In the genomic region with DNA sequence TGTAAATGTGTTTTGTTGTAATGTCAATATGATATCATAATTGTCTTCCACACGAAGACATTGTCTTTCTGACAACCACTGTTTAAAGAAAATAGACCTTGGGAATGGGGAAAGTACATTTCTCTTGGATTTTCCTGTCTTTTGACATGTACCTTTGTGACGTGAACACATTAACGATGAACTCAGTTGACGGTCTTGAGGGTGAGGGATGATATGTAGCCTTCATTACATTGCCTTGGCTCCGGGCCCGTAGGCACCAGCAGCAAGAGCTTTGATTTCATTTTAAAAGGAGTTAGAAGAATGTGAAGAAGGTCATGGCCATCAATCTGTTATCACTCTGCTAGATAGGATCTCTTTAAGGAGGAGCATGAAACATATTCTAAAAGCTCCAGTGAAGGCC, we compare ENCODE assay signal across 29 cellular contexts.
DNase-seq lines count a peak whose midpoint lies in the region; ATAC-seq, FAIRE-seq and TF ChIP-seq lines count a peak whose summit lies in the region.
"Had no signal": no experiment of that assay in that cellular context is flagged by ENCODE, and none has a peak within 500 bp of the region (broad histone marks: within the 10 kb centered on the region; RNA-seq: fewer than 3 reads in every experiment).

No MANE protein-coding gene starts in this region.

- no peak overlapping the region for H3K9ac ChIP-seq in K562 (ENCODE audit: insufficient read depth in 1 of 2, low read depth in 2 of 2, low read length in 2 of 2)
- no peak overlapping the region for H3K9ac ChIP-seq in smooth muscle cell (ENCODE audit: low read depth)
- H3K9ac ChIP-seq: BLaER1 had no signal

- TF ChIP-seq RAD21 in K562 (CRISPR knock-in tag; conservative IDR thresholded peaks at IDR 0.05 in 1 of 2, IDR thresholded peaks at IDR 0.05 in 1 of 2) = no peak

- H3K9me1 ChIP-seq in K562 (ENCODE audit: control insufficient read depth, insufficient read depth, low read length) = no peaks in the 10 kb centered on the region

- DNase-seq in cardiac muscle cell (ENCODE audit: low read depth in 1 of 2, low spot score in 1 of 2) = no peak
- DNase-seq in cardiac septum (ENCODE audit: low spot score) = no peak
- DNase-seq in K562 (ENCODE audit: extremely low read depth in 1 of 4, low spot score in 3 of 4) = no peak
- DNase-seq in nephron progenitor cell = no peak
- no peak for DNase-seq in smooth muscle cell (lab: John Stamatoyannopoulos, UW; ENCODE audit: unreplicated experiment)
- no peak for DNase-seq in aorta
- DNase-seq in stimulated activated naive CD8-positive, alpha-beta T cell treated with anti-CD3 and anti-CD28 coated beads, Interleukin-15, amount 100 ng/mL, for 72 hours = no peak
- DNase-seq in epidermal melanocyte (ENCODE audit: insufficient read length, low spot score) = no peak
- DNase-seq: CD4-positive, CD25-positive, alpha-beta regulatory T cell; DMS153; DND-41; HCEC 1CT; KBM-7; MV-4-11; NCI-H1105; NCI-H146; NCI-H1930; NCI-H2107; NCI-H226; NCI-H510A treated with DMSO at 0.1 percent for 48 hours; NCI-H748 treated with DMSO at 0.1 percent for 48 hours; NK-92 treated with Interleukin-12 subunit alpha and Interleukin-12 subunit beta, amount 100 ng/mL, for 24 hours; PC-3; SJCRH30 had no signal

- H3K9me3 Mint-ChIP-seq in nephron progenitor cell = no peaks in the 10 kb centered on the region
- H3K9me3 Mint-ChIP-seq in stimulated activated naive CD8-positive, alpha-beta T cell treated with anti-CD3 and anti-CD28 coated beads, Interleukin-15, amount 100 ng/mL, for 72 hours = no peaks in the 10 kb centered on the region

- no peak for TF ChIP-seq EP300 in K562 (IDR thresholded peaks at IDR 0.05; ENCODE audit: low read length)

- H4K20me1 ChIP-seq in K562 (replicated peaks; ENCODE audit: control insufficient read depth, insufficient read depth, low read length) (no peaks in the 10 kb centered on the region), smooth muscle cell (ENCODE audit: low read depth) (no peaks in the 10 kb centered on the region)
- H4K20me1 ChIP-seq: BLaER1 had no signal

- WGBS in K562 (ENCODE audit: insufficient coverage, low coverage, missing lambda C conversion rate) = 2% methylated on average over 6 of the region's 6 CpGs
- 64% methylated on average over 6 of the region's 6 CpGs for WGBS in smooth muscle cell (ENCODE audit: low lambda C conversion rate)
- WGBS in aorta, 2 donors = 43 to 52% methylated on average over 6 of the region's 6 CpGs

- TF ChIP-seq CTCF in cardiac muscle cell (IDR thresholded peaks at IDR 0.05; ENCODE audit: low read depth, low read length) (no peak), K562 (IDR thresholded peaks at IDR 0.05 in 2 of 3, conservative IDR thresholded peaks at IDR 0.05 in 1 of 3; ENCODE audit: insufficient read depth in 2 of 3, low read depth in 1 of 3, low read length in 3 of 3) (no peak), nephron progenitor cell (IDR thresholded peaks at IDR 0.05) (no peak), smooth muscle cell (IDR thresholded peaks at IDR 0.05; ENCODE audit: borderline replicate concordance, insufficient read depth, poor library complexity, severe bottlenecking) (no peak)

- H3K4me3 ChIP-seq in cardiac muscle cell = no peak overlapping the region
- no peak overlapping the region for H3K4me3 ChIP-seq in K562
- no peak overlapping the region for H3K4me3 ChIP-seq in smooth muscle cell
- H3K4me3 ChIP-seq in aorta (ENCODE audit: low read length in 2 of 2) = no peak overlapping the region
- H3K4me3 ChIP-seq: BLaER1, SJCRH30 had no signal

- CTCF ChIA-PET in K562 (lab: Yijun Ruan, JAX; ENCODE audit: low intra/inter-chr PET ratio) = no interaction called here

- no peak for TF ChIP-seq POLR2A in K562 (conservative IDR thresholded peaks at IDR 0.05)

- ATAC-seq in K562 = no peak
- no peak for ATAC-seq in aorta (ENCODE audit: low FRiP score)
- no peak for ATAC-seq in stimulated activated naive CD8-positive, alpha-beta T cell treated with anti-CD3 and anti-CD28 coated beads, Interleukin-15, amount 100 ng/mL, for 72 hours
- ATAC-seq: PC-3, Right ventricle myocardium inferior had no signal

- peak; percentile 37 for FAIRE-seq in K562 (lab: Jason Lieb, UNC)
- FAIRE-seq: A204.1, GM12892, H1 had no signal

- H3K79me2 ChIP-seq in K562 (ENCODE audit: control insufficient read depth, insufficient read depth, low read length) (no peaks in the 10 kb centered on the region), smooth muscle cell (ENCODE audit: low read depth) (no peaks in the 10 kb centered on the region)

- no peaks in the 10 kb centered on the region for H3F3A ChIP-seq in smooth muscle cell (ENCODE audit: low read depth)

- H2AFZ ChIP-seq in K562 (ENCODE audit: low read depth, low read length) = no peak overlapping the region
- H2AFZ ChIP-seq in smooth muscle cell (ENCODE audit: low read depth) = peak overlapping the region; percentile 33

- no TSS peak for BruUV-seq in K562 (replicated peaks; lab: Mats Ljungman, UMichigan)

- intact Hi-C loops in cardiac septum (cut with DNase I) (no loop called here), K562 (cut with micrococcal nuclease) (no loop called here), aorta (cut with DNase I) (no loop called here)

- peaks cover 17% of the 10 kb centered on the region for H3K4me1 Mint-ChIP-seq in nephron progenitor cell
- H3K4me1 Mint-ChIP-seq in stimulated activated naive CD8-positive, alpha-beta T cell treated with anti-CD3 and anti-CD28 coated beads, Interleukin-15, amount 100 ng/mL, for 72 hours = no peaks in the 10 kb centered on the region
- H3K4me1 Mint-ChIP-seq: CD4-positive, CD25-positive, alpha-beta regulatory T cell had no signal

- H3K27me3 ChIP-seq in cardiac muscle cell (no peaks in the 10 kb centered on the region), K562 (ENCODE audit: control insufficient read depth in 2 of 2, insufficient read depth in 2 of 2, low read length in 2 of 2) (no peaks in the 10 kb centered on the region), smooth muscle cell (ENCODE audit: low read depth) (peaks cover 20% of the 10 kb centered on the region), aorta (ENCODE audit: control insufficient read depth in 1 of 2, insufficient read depth in 2 of 2, low read length in 1 of 2) (no peaks in the 10 kb centered on the region)
- H3K27me3 ChIP-seq: BLaER1, SJCRH30 had no signal

- H3K27ac Mint-ChIP-seq in nephron progenitor cell = peak overlapping the region; percentile 12
- H3K27ac Mint-ChIP-seq in stimulated activated naive CD8-positive, alpha-beta T cell treated with anti-CD3 and anti-CD28 coated beads, Interleukin-15, amount 100 ng/mL, for 72 hours = no peak overlapping the region
- H3K27ac Mint-ChIP-seq: CD4-positive, CD25-positive, alpha-beta regulatory T cell had no signal

- peaks cover 3% of the 10 kb centered on the region for H3K27me3 Mint-ChIP-seq in nephron progenitor cell (ENCODE audit: low read depth, poor library complexity)
- peaks cover 14% of the 10 kb centered on the region for H3K27me3 Mint-ChIP-seq in stimulated activated naive CD8-positive, alpha-beta T cell treated with anti-CD3 and anti-CD28 coated beads, Interleukin-15, amount 100 ng/mL, for 72 hours
- H3K27me3 Mint-ChIP-seq: CD4-positive, CD25-positive, alpha-beta regulatory T cell had no signal

- H3K4me1 ChIP-seq in cardiac muscle cell (ENCODE audit: low read depth) (peaks cover 11% of the 10 kb centered on the region), K562 (replicated peaks in 1 of 2; ENCODE audit: control insufficient read depth in 2 of 2, insufficient read depth in 2 of 2, low read length in 2 of 2) (no peaks in the 10 kb centered on the region), smooth muscle cell (ENCODE audit: low read depth) (no peaks in the 10 kb centered on the region), aorta (ENCODE audit: control insufficient read depth in 1 of 2, insufficient read depth in 2 of 2, low read length in 2 of 2) (no peaks in the 10 kb centered on the region)
- H3K4me1 ChIP-seq: SJCRH30 had no signal

- H3K9me3 ChIP-seq in cardiac muscle cell (ENCODE audit: low read depth) (no peaks in the 10 kb centered on the region), K562 (replicated peaks; ENCODE audit: control insufficient read depth, insufficient read depth, low read depth, low read length) (no peaks in the 10 kb centered on the region), smooth muscle cell (replicated peaks; ENCODE audit: low read depth) (no peaks in the 10 kb centered on the region), aorta (ENCODE audit: control insufficient read depth, low read length) (peaks cover 2% of the 10 kb centered on the region)
- H3K9me3 ChIP-seq: BLaER1, SJCRH30 had no signal

- H3K36me3 ChIP-seq in cardiac muscle cell (no peaks in the 10 kb centered on the region), K562 (ENCODE audit: control insufficient read depth, insufficient read depth, low read length) (no peaks in the 10 kb centered on the region), smooth muscle cell (ENCODE audit: low read depth) (no peaks in the 10 kb centered on the region), aorta (ENCODE audit: control insufficient read depth in 1 of 2, insufficient read depth in 2 of 2, low read length in 1 of 2) (no peaks in the 10 kb centered on the region)
- H3K36me3 ChIP-seq: BLaER1, SJCRH30 had no signal

- POLR2A ChIA-PET in K562 (lab: Yijun Ruan, JAX) = interaction anchor here (0.6 kb wide), 1 partner anchor 156 kb away, joined by 5 read pairs; no protein-coding TSS in a partner anchor

- no peak overlapping the region for H3K4me3 Mint-ChIP-seq in nephron progenitor cell
- no peak overlapping the region for H3K4me3 Mint-ChIP-seq in stimulated activated naive CD8-positive, alpha-beta T cell treated with anti-CD3 and anti-CD28 coated beads, Interleukin-15, amount 100 ng/mL, for 72 hours
- H3K4me3 Mint-ChIP-seq: CD4-positive, CD25-positive, alpha-beta regulatory T cell had no signal

- in situ Hi-C loops in K562 (cut with MboI) = no loop called here

- H3K36me3 Mint-ChIP-seq in nephron progenitor cell (ENCODE audit: low read depth) = peaks cover 4% of the 10 kb centered on the region
- H3K36me3 Mint-ChIP-seq: CD4-positive, CD25-positive, alpha-beta regulatory T cell had no signal

- H3K27ac ChIP-seq in cardiac muscle cell (peak overlapping the region; percentile 27), K562 (ENCODE audit: extremely low read depth, low read depth, low read length) (no peak overlapping the region), smooth muscle cell (ENCODE audit: low read depth) (no peak overlapping the region), aorta (ENCODE audit: low read depth in 1 of 2, low read length in 2 of 2) (no peak overlapping the region)
- H3K27ac ChIP-seq: BLaER1, SJCRH30 had no signal

- H3K4me2 ChIP-seq in K562 (ENCODE audit: insufficient read depth, low read length) = no peak overlapping the region
- H3K4me2 ChIP-seq in smooth muscle cell = no peak overlapping the region
- H3K4me2 ChIP-seq: BLaER1 had no signal

TF ChIP-seq in K562, 482 proteins besides CTCF, POLR2A, EP300 and RAD21 (continues in another document):
- TF ChIP-seq EHMT2 (IDR thresholded peaks at IDR 0.05) (no peak), MAFG (tag; conservative IDR thresholded peaks at IDR 0.05) (no peak), RBBP5 (IDR thresholded peaks at IDR 0.05; ENCODE audit: borderline replicate concordance, insufficient read depth, low read length, poor library complexity, severe bottlenecking) (no peak), IRF2 (CRISPR knock-in tag; IDR thresholded peaks at IDR 0.05) (no peak), NRF1 (conservative IDR thresholded peaks at IDR 0.05 in 1 of 2, IDR thresholded peaks at IDR 0.05 in 1 of 2) (no peak), ARID2 (IDR thresholded peaks at IDR 0.05) (no peak), POLR2B (IDR thresholded peaks at IDR 0.05; ENCODE audit: low read depth, partially characterized antibody) (no peak)
